Comparison of ENCODE assay signal across 22 cellular contexts in the genomic region with DNA sequence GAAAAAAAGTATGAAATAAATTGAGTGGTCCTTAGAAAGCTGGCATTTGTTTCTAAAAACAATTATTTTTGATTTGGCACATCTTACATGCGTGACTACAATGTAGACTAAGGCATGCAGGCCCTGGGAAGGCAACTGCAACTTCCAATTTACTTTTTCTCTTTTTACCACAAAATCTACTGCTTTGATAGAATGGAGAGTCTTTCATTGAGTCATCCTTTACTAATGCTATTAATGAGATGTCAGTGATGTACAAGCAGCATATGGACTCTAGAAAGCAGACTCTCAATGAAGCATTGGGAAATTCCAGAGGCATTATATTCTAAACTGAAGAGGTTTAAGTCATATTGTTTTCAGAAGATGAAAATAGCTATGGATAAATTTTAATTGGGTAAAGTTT. TPM values are rescaled to one million over a fixed set of nuclear protein-coding genes. Genes with fewer than 3 reads are reported as not detected.
DNase-seq lines count a peak whose midpoint lies in the region; ATAC-seq, FAIRE-seq and TF ChIP-seq lines count a peak whose summit lies in the region.
"Had no signal": no experiment of that assay in that cellular context is flagged by ENCODE, and none has a peak within 500 bp of the region (broad histone marks: within the 10 kb centered on the region; RNA-seq: fewer than 3 reads in every experiment).

No MANE protein-coding gene starts in this region.

- ATAC-seq in HG02759 (IDR thresholded peaks at IDR 0.05; ENCODE audit: unreplicated experiment): no peak
- no peak for ATAC-seq in GM18505 (IDR thresholded peaks at IDR 0.05; ENCODE audit: unreplicated experiment)
- no peak for ATAC-seq in gastroesophageal sphincter
- ATAC-seq: GM23338, left lobe of liver had no signal

- H3K27ac ChIP-seq in gastroesophageal sphincter (no peak overlapping the region), small intestine (ENCODE audit: low read depth in 1 of 2, low read length in 1 of 2) (no peak overlapping the region)
- H3K27ac ChIP-seq: HL-60, sigmoid colon had no signal

- DNase-seq in AG08396 (ENCODE audit: low spot score) (peak; percentile 36), HS-5 (ENCODE audit: low read depth) (peak; percentile 56), astrocyte of the spinal cord (ENCODE audit: low read depth, low spot score) (peak; percentile 70), hepatic stellate cell (ENCODE audit: low spot score) (peak; percentile 46), small intestine (no peak)
- DNase-seq: activated CD4-positive, alpha-beta T cell treated with anti-CD3 and anti-CD28 coated beads for 4 hours; activated naive CD4-positive, alpha-beta T cell treated with anti-CD3 and anti-CD28 coated beads, Interleukin-2, amount 10 ng/mL, durations not matched to agents 7 days and 5 days; foreskin melanocyte; KBM-7; NCI-H1105; NCI-H2171; NCI-H69; sigmoid colon; stimulated activated CD4-positive, alpha-beta T cell treated with anti-CD3 and anti-CD28 coated beads, Interleukin-2, amount 100 ng/mL, for 48 hours had no signal

- H3K27me3 ChIP-seq in gastroesophageal sphincter (no peaks in the 10 kb centered on the region), small intestine (ENCODE audit: control insufficient read depth in 2 of 2, insufficient read depth in 2 of 2, low read length in 2 of 2) (no peaks in the 10 kb centered on the region)
- H3K27me3 ChIP-seq: sigmoid colon had no signal

- H3K36me3 ChIP-seq in gastroesophageal sphincter (no peaks in the 10 kb centered on the region), small intestine (ENCODE audit: control insufficient read depth in 2 of 2, insufficient read depth in 2 of 2, low read length in 2 of 2) (no peaks in the 10 kb centered on the region)
- H3K36me3 ChIP-seq: sigmoid colon had no signal

- 88 to 92% methylated on average over 1 of the region's 1 CpG for WGBS in gastroesophageal sphincter (ENCODE audit: low coverage in 1 of 2), 2 donors
- 61 to 81% (median 71%) methylated on average over 1 of the region's 1 CpG for WGBS in small intestine, 3 donors

- H3K9me3 ChIP-seq in gastroesophageal sphincter (no peaks in the 10 kb centered on the region), small intestine (ENCODE audit: control insufficient read depth, low read depth) (no peaks in the 10 kb centered on the region)
- H3K9me3 ChIP-seq: sigmoid colon had no signal

- H3K4me3 ChIP-seq in astrocyte of the spinal cord (ENCODE audit: low read depth, low read length) (no peak overlapping the region), gastroesophageal sphincter (no peak overlapping the region), small intestine (ENCODE audit: low read depth in 1 of 2, low read length in 2 of 2) (no peak overlapping the region)
- H3K4me3 ChIP-seq: GM23338, sigmoid colon had no signal

- no peak for FAIRE-seq in small intestine (lab: Jason Lieb, UNC)
- FAIRE-seq: G401.6, urothelium cell line had no signal

- in situ Hi-C loops in astrocyte of the spinal cord (cut with HindIII; ENCODE audit: low sequenced_read_pairs): no loop called here

- H3K4me1 ChIP-seq in gastroesophageal sphincter: no peaks in the 10 kb centered on the region
- H3K4me1 ChIP-seq in small intestine (ENCODE audit: control insufficient read depth in 2 of 2, insufficient read depth in 1 of 2, low read depth in 1 of 2, low read length in 1 of 2): no peaks in the 10 kb centered on the region
- H3K4me1 ChIP-seq: sigmoid colon had no signal

- no peak for TF ChIP-seq EP300 in gastroesophageal sphincter (IDR thresholded peaks at IDR 0.05)

- no peak for TF ChIP-seq CTCF in astrocyte of the spinal cord (IDR thresholded peaks at IDR 0.05; ENCODE audit: low read depth, low read length)
- no peak for TF ChIP-seq CTCF in gastroesophageal sphincter (IDR thresholded peaks at IDR 0.05)

- TF ChIP-seq POLR2A in GM18505 (IDR thresholded peaks at IDR 0.05; ENCODE audit: borderline replicate concordance, extremely low read depth, insufficient read depth, insufficient read length) (no peak), gastroesophageal sphincter (IDR thresholded peaks at IDR 0.05) (no peak)

RNA-seq across cellular contexts. Expression of a gene that starts 29.6 kb away (rescaled TPM):
- total RNA-seq in gastroesophageal sphincter: 10 to 100 TPM; 13.4 to 27.9 (median 21.4) TPM
- polyA plus RNA-seq in small intestine: 1 to 10 TPM in 1 of 3 donors, under 1 TPM in 2; 0.22 to 1.7 (median 0.54) TPM
- total RNA-seq: GM23338 had no signal
